Comparison of ENCODE assay signal across 8 cellular contexts in genomic region chr18:23131693-23132319, GRCh38. TPM values are rescaled to one million over a fixed set of nuclear protein-coding genes. Genes with fewer than 3 reads are reported as not detected.
DNase-seq lines count a peak whose midpoint lies in the region; ATAC-seq and TF ChIP-seq lines count a peak whose summit lies in the region.

No MANE protein-coding gene starts in this region.

- TF ChIP-seq POLR2A in gastrocnemius medialis (IDR thresholded peaks at IDR 0.05): no peak

- H3K36me3 ChIP-seq in SJCRH30: no peaks in the 10 kb centered on the region
- H3K36me3 ChIP-seq in left ventricle myocardium inferior: no peaks in the 10 kb centered on the region
- no peaks in the 10 kb centered on the region for H3K36me3 ChIP-seq in gastrocnemius medialis

- H3K27me3 ChIP-seq in SJCRH30 (no peaks in the 10 kb centered on the region), left ventricle myocardium inferior (ENCODE audit: low read depth) (peaks cover 58% of the 10 kb centered on the region), gastrocnemius medialis (peaks cover 7 to 18% (median 7%) of the 10 kb centered on the region in 3 donors)

- ATAC-seq in activated naive CD8-positive, alpha-beta T cell treated with anti-CD3 and anti-CD28 coated beads, Interleukin-2, amount 10 ng/mL, durations not matched to agents 7 days and 5 days (ENCODE audit: low read depth): peak; percentile 40
- ATAC-seq in gastrocnemius medialis (peak; percentile 49 to 55), GM18511 (IDR thresholded peaks at IDR 0.05; ENCODE audit: unreplicated experiment) (no peak), GM19397 (IDR thresholded peaks at IDR 0.05; ENCODE audit: unreplicated experiment) (no peak)

- H3K9me3 Mint-ChIP-seq in activated naive CD8-positive, alpha-beta T cell treated with anti-CD3 and anti-CD28 coated beads, Interleukin-2, amount 10 ng/mL, durations not matched to agents 7 days and 5 days: no peaks in the 10 kb centered on the region

- H3K4me3 ChIP-seq in SJCRH30 (no peak overlapping the region), left ventricle myocardium inferior (no peak overlapping the region), gastrocnemius medialis (no peak overlapping the region)

- in situ Hi-C loops in gastrocnemius medialis (cut with MboI; ENCODE audit: low sequenced_read_pairs in 4 of 4): loop anchor here (5.0 to 25.0 kb wide), 5 partner anchors 225 to 455 kb away; partner anchors contain the start of gene NPC1 (in 1 of the 4)

- no peak overlapping the region for H3K27ac Mint-ChIP-seq in activated naive CD8-positive, alpha-beta T cell treated with anti-CD3 and anti-CD28 coated beads, Interleukin-2, amount 10 ng/mL, durations not matched to agents 7 days and 5 days

- peaks cover 32% of the 10 kb centered on the region for H3K27me3 Mint-ChIP-seq in activated naive CD8-positive, alpha-beta T cell treated with anti-CD3 and anti-CD28 coated beads, Interleukin-2, amount 10 ng/mL, durations not matched to agents 7 days and 5 days

- TF ChIP-seq CTCF in LNCAP (IDR thresholded peaks at IDR 0.05) (peak; percentile 79), left ventricle myocardium inferior (IDR thresholded peaks at IDR 0.05; ENCODE audit: borderline replicate concordance) (peak; percentile 87), gastrocnemius medialis (IDR thresholded peaks at IDR 0.05 in 4 of 5, conservative IDR thresholded peaks at IDR 0.05 in 1 of 5) (peak; percentile 71 to 81 (median 75))

- no peaks in the 10 kb centered on the region for H3K36me3 Mint-ChIP-seq in activated naive CD8-positive, alpha-beta T cell treated with anti-CD3 and anti-CD28 coated beads, Interleukin-2, amount 10 ng/mL, durations not matched to agents 7 days and 5 days

- POLR2A ChIA-PET in activated naive CD8-positive, alpha-beta T cell treated with anti-CD3 and anti-CD28 coated beads, Interleukin-2, amount 10 ng/mL, durations not matched to agents 7 days and 5 days (lab: Charles Lee): no interaction called here

- intact Hi-C loops in left ventricle myocardium inferior (cut with micrococcal nuclease) (loop anchor here (5.0 to 10.0 kb wide), 2 partner anchors 103 to 225 kb away; no protein-coding TSS in a partner anchor), gastrocnemius medialis (cut with DNase I; ENCODE audit: low total_unique reads) (loop anchor here (1.0 to 10.0 kb wide), 3 partner anchors 227 to 1143 kb away; no protein-coding TSS in a partner anchor)

- peaks cover 9% of the 10 kb centered on the region for H3K4me1 Mint-ChIP-seq in activated naive CD8-positive, alpha-beta T cell treated with anti-CD3 and anti-CD28 coated beads, Interleukin-2, amount 10 ng/mL, durations not matched to agents 7 days and 5 days

- H3K4me1 ChIP-seq in SJCRH30 (peaks cover 8% of the 10 kb centered on the region), left ventricle myocardium inferior (peaks cover 21% of the 10 kb centered on the region), gastrocnemius medialis (peaks cover 6 to 12% of the 10 kb centered on the region in 2 donors)

- H3K27ac ChIP-seq in SJCRH30: no peak overlapping the region
- H3K27ac ChIP-seq in left ventricle myocardium inferior (replicated peaks): no peak overlapping the region
- no peak overlapping the region for H3K27ac ChIP-seq in gastrocnemius medialis

- H3K9me3 ChIP-seq in SJCRH30 (replicated peaks) (no peaks in the 10 kb centered on the region), left ventricle myocardium inferior (replicated peaks) (no peaks in the 10 kb centered on the region), gastrocnemius medialis (no peaks in the 10 kb centered on the region)

- DNase-seq in ELR (ENCODE audit: low read depth): peak; percentile 80
- DNase-seq in SJCRH30: peak; percentile 49 to 84
- DNase-seq in activated naive CD8-positive, alpha-beta T cell treated with anti-CD3 and anti-CD28 coated beads, Interleukin-2, amount 10 ng/mL, durations not matched to agents 7 days and 5 days: no peak
- no peak for DNase-seq in left ventricle myocardium inferior
- DNase-seq in gastrocnemius medialis: peak in 1 of 2 donors; percentile 28

- H3K4me3 Mint-ChIP-seq in activated naive CD8-positive, alpha-beta T cell treated with anti-CD3 and anti-CD28 coated beads, Interleukin-2, amount 10 ng/mL, durations not matched to agents 7 days and 5 days: no peak overlapping the region

RNA-seq across cellular contexts. Expression of gene CABLES1, which starts 3.5 kb away (rescaled TPM):
- total RNA-seq in SJCRH30 (2014; rRNA removed; shearing (Covaris generic)): 21.9 and 22.8 TPM in 2 replicates
- 1 to 10 TPM; 1.2 to 1.4 TPM for total RNA-seq in activated naive CD8-positive, alpha-beta T cell treated with anti-CD3 and anti-CD28 coated beads, Interleukin-2, amount 10 ng/mL, durations not matched to agents 7 days and 5 days
- 2.7 TPM for total RNA-seq in left ventricle myocardium inferior
- 1 to 10 TPM in 3 of 4 donors, under 1 TPM in 1; 0.58 to 1.6 (median 1.3) TPM for total RNA-seq in gastrocnemius medialis

Comparison
In these comparisons a context has a peak if more than half of its experiments do, and no peak if none do; other contexts are left out.
1. DNase-seq: peak in ELR (single experiment) and SJCRH30 (2 of 2); none in activated naive CD8-positive, alpha-beta T cell treated with anti-CD3 and anti-CD28 coated beads, Interleukin-2, amount 10 ng/mL, durations not matched to agents 7 days and 5 days (single experiment) and left ventricle myocardium inferior (single experiment).
2. ATAC-seq: peak in activated naive CD8-positive, alpha-beta T cell treated with anti-CD3 and anti-CD28 coated beads, Interleukin-2, amount 10 ng/mL, durations not matched to agents 7 days and 5 days (single experiment) and gastrocnemius medialis (2 of 2); none in GM18511 (single experiment) and GM19397 (single experiment).
3. Peak in every context shown above with its lines, with median percentiles within 50 percentile points of each other: CTCF ChIP-seq.